Comparison of ENCODE assay signal across 9 cellular contexts in genomic region chr10:7480742-7481381, GRCh38.
DNase-seq lines count a peak whose midpoint lies in the region; ATAC-seq and TF ChIP-seq lines count a peak whose summit lies in the region.
"Had no signal": no experiment of that assay in that cellular context is flagged by ENCODE, and none has a peak within 500 bp of the region (broad histone marks: within the 10 kb centered on the region; RNA-seq: fewer than 3 reads in every experiment).

No MANE protein-coding gene starts in this region.

- no peak overlapping the region for H3K4me2 ChIP-seq in PC-9
- H3K4me2 ChIP-seq: hepatocyte had no signal

- CTCF ChIA-PET in CD8-positive, alpha-beta memory T cell (lab: Charles Lee), result no interaction called here
- CTCF ChIA-PET in PC-9 (lab: Charles Lee), result no interaction called here

- intact Hi-C loops in PC-9 (cut with micrococcal nuclease; ENCODE audit: unreplicated experiment), result no loop called here

- POLR2A ChIA-PET in CD8-positive, alpha-beta memory T cell (lab: Charles Lee), result no interaction called here
- POLR2A ChIA-PET in PC-9 (lab: Charles Lee; ENCODE audit: unreplicated experiment), result no interaction called here

- peaks cover 83% of the 10 kb centered on the region for H3K4me1 ChIP-seq in CD8-positive, alpha-beta memory T cell (ENCODE audit: insufficient read depth, low read length)
- H3K4me1 ChIP-seq in PC-9 (replicated peaks; ENCODE audit: insufficient read depth), result no peaks in the 10 kb centered on the region

- no TSS peak for BruUV-seq in PC-9 (replicated peaks; lab: Mats Ljungman, UMichigan)

- H3K27ac Mint-ChIP-seq in CD8-positive, alpha-beta memory T cell, result peak overlapping the region; percentile 84 to 97 (median 92)
- peak overlapping the region; percentile 88 to 100 for H3K27ac Mint-ChIP-seq in effector memory CD8-positive, alpha-beta T cell

- no peaks in the 10 kb centered on the region for H3K9me3 ChIP-seq in CD8-positive, alpha-beta memory T cell (ENCODE audit: low read length)
- H3K9me3 ChIP-seq in PC-9 (ENCODE audit: insufficient read depth, low read depth), result no peaks in the 10 kb centered on the region

- no peak overlapping the region for H3K4me3 ChIP-seq in CD8-positive, alpha-beta memory T cell (ENCODE audit: low read length)
- H3K4me3 ChIP-seq in PC-9, result no peak overlapping the region
- H3K4me3 ChIP-seq: hepatocyte had no signal

- H3K79me2 ChIP-seq in PC-9 (ENCODE audit: low read depth), result no peaks in the 10 kb centered on the region
- H3K79me2 ChIP-seq: hepatocyte had no signal

- TF ChIP-seq CTCF in PC-9 (conservative IDR thresholded peaks at IDR 0.05), result no peak

- H3K36me3 ChIP-seq in CD8-positive, alpha-beta memory T cell (ENCODE audit: insufficient read depth, low read length), result no peaks in the 10 kb centered on the region
- H3K36me3 ChIP-seq in PC-9 (ENCODE audit: low read depth), result no peaks in the 10 kb centered on the region

- no peak overlapping the region for H3K27ac ChIP-seq in CD8-positive, alpha-beta memory T cell (ENCODE audit: low read depth, low read length)
- no peak overlapping the region for H3K27ac ChIP-seq in PC-9
- H3K27ac ChIP-seq: hepatocyte had no signal

- H2AFZ ChIP-seq in PC-9, result no peak overlapping the region
- H2AFZ ChIP-seq: hepatocyte had no signal

- peaks cover 69 to 83% (median 81%) of the 10 kb centered on the region in 3 donors for H3K4me1 Mint-ChIP-seq in CD8-positive, alpha-beta memory T cell
- peaks cover 62 to 74% of the 10 kb centered on the region in 2 donors for H3K4me1 Mint-ChIP-seq in effector memory CD8-positive, alpha-beta T cell (ENCODE audit: low read depth in 2 of 2)

- no peak for DNase-seq in CD8-positive, alpha-beta memory T cell
- DNase-seq in effector memory CD8-positive, alpha-beta T cell, result no peak
- no peak for DNase-seq in NCI-H510A (lab: John Stamatoyannopoulos, UW)
- DNase-seq in NCI-H2227 (lab: John Stamatoyannopoulos, UW; ENCODE audit: unreplicated experiment), result no peak
- DNase-seq in superior temporal gyrus (ENCODE audit: extremely low spot score), result no peak
- no peak for DNase-seq in PC-9

- no peaks in the 10 kb centered on the region for H3F3A ChIP-seq in PC-9 (ENCODE audit: insufficient read depth, low read depth)

- peak; percentile 48 for ATAC-seq in GM19351 (IDR thresholded peaks at IDR 0.05; ENCODE audit: unreplicated experiment)
- peak; percentile 27 for ATAC-seq in HG03558 (IDR thresholded peaks at IDR 0.05; ENCODE audit: extremely low read depth, unreplicated experiment)
- no peak for ATAC-seq in effector memory CD8-positive, alpha-beta T cell (replicated peaks)

- H3K4me3 Mint-ChIP-seq in CD8-positive, alpha-beta memory T cell, result peak overlapping the region; percentile 31 to 80 (median 64)
- peak overlapping the region; percentile 67 to 73 for H3K4me3 Mint-ChIP-seq in effector memory CD8-positive, alpha-beta T cell

- H3K27me3 ChIP-seq in CD8-positive, alpha-beta memory T cell (ENCODE audit: insufficient read depth, low read length, poor library complexity, severe bottlenecking), result no peaks in the 10 kb centered on the region
- peaks cover 43% of the 10 kb centered on the region for H3K27me3 ChIP-seq in PC-9 (ENCODE audit: insufficient read depth, low read depth)
- H3K27me3 ChIP-seq: hepatocyte had no signal

- no peaks in the 10 kb centered on the region for H4K20me1 ChIP-seq in PC-9 (ENCODE audit: insufficient read depth)

- H3K9me3 Mint-ChIP-seq in CD8-positive, alpha-beta memory T cell, result no peaks in the 10 kb centered on the region
- H3K9me3 Mint-ChIP-seq in effector memory CD8-positive, alpha-beta T cell, result peaks cover 0 to 4% of the 10 kb centered on the region in 2 donors

- peaks cover 0 to 15% (median 2%) of the 10 kb centered on the region in 3 donors for H3K36me3 Mint-ChIP-seq in CD8-positive, alpha-beta memory T cell
- H3K36me3 Mint-ChIP-seq in effector memory CD8-positive, alpha-beta T cell (ENCODE audit: insufficient read depth), result peaks cover 8% of the 10 kb centered on the region

- no peaks in the 10 kb centered on the region for H3K9me2 ChIP-seq in PC-9 (ENCODE audit: insufficient read depth)

- peaks cover 0 to 2% of the 10 kb centered on the region in 2 donors for H3K27me3 Mint-ChIP-seq in CD8-positive, alpha-beta memory T cell
- H3K27me3 Mint-ChIP-seq in effector memory CD8-positive, alpha-beta T cell, result no peaks in the 10 kb centered on the region
